Comparison of ENCODE assay signal across 1 cellular context in the genomic region with DNA sequence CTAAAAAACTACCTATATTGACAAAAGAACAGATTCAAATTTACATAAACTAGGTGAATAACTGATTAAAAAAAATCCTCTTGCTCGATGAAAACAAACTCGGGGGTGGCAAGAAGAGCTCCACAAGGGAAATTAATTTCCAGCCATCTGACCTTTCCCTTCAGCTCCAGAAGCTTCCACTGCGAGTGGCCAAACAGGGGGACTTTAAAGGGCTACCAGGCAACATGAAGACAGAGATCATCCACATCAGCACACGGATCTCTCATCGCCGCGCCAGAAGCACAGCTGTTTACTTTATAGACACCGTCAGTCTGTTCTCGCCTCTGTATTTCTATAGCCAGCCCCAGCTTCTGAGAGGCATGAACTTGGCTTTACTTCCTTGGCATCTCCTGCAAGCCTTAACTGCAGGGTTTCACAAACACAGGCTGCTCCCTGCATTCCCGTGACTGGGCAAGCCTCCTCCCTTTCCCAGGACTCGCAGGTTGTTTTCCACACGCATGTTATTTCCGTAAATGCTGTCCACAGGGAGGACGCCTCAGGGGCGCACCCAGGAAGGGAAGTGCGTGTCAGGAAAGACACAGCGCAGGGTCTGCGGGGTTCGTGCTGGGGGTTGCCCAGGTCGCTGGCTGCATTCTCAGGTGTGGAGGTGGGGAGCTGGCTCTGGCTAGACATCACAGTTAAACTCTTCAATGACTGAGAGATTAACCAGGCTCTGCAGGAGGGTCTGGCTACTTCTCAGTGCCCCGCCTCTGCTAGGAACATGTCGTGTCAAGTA.
TF ChIP-seq lines count a peak whose summit lies in the region.

No MANE protein-coding gene starts in this region.

TF ChIP-seq in HepG2, 621 proteins besides CTCF, POLR2A, EP300 and RAD21 (continued from another document):
- TF ChIP-seq, protein P1, sequence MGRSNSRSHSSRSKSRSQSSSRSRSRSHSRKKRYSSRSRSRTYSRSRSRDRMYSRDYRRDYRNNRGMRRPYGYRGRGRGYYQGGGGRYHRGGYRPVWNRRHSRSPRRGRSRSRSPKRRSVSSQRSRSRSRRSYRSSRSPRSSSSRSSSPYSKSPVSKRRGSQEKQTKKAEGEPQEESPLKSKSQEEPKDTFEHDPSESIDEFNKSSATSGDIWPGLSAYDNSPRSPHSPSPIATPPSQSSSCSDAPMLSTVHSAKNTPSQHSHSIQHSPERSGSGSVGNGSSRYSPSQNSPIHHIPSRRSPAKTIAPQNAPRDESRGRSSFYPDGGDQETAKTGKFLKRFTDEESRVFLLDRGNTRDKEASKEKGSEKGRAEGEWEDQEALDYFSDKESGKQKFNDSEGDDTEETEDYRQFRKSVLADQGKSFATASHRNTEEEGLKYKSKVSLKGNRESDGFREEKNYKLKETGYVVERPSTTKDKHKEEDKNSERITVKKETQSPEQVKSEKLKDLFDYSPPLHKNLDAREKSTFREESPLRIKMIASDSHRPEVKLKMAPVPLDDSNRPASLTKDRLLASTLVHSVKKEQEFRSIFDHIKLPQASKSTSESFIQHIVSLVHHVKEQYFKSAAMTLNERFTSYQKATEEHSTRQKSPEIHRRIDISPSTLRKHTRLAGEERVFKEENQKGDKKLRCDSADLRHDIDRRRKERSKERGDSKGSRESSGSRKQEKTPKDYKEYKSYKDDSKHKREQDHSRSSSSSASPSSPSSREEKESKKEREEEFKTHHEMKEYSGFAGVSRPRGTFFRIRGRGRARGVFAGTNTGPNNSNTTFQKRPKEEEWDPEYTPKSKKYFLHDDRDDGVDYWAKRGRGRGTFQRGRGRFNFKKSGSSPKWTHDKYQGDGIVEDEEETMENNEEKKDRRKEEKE (IDR thresholded peaks at IDR 0.05): no peak
- TF ChIP-seq, protein P2, sequence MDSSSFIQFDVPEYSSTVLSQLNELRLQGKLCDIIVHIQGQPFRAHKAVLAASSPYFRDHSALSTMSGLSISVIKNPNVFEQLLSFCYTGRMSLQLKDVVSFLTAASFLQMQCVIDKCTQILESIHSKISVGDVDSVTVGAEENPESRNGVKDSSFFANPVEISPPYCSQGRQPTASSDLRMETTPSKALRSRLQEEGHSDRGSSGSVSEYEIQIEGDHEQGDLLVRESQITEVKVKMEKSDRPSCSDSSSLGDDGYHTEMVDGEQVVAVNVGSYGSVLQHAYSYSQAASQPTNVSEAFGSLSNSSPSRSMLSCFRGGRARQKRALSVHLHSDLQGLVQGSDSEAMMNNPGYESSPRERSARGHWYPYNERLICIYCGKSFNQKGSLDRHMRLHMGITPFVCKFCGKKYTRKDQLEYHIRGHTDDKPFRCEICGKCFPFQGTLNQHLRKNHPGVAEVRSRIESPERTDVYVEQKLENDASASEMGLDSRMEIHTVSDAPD (CRISPR knock-in tag; IDR thresholded peaks at IDR 0.05): no peak
- TF ChIP-seq, protein P3, sequence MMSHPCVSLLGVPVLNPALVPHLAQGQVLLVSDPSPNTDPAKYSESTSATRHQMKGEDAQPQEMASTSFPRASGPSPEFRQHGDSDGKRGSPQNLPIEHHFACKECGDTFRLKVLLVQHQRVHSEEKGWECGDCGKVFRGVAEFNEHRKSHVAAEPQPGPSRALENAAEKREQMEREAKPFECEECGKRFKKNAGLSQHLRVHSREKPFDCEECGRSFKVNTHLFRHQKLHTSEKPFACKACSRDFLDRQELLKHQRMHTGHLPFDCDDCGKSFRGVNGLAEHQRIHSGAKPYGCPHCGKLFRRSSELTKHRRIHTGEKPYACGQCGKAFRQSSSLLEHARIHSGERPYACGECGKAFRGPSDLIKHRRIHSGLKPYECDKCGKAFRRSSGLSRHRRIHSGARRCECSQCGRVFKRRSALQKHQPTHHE (CRISPR knock-in tag; IDR thresholded peaks at IDR 0.05; ENCODE audit: borderline replicate concordance): no peak
- no peak for TF ChIP-seq KLF11 (CRISPR knock-in tag; IDR thresholded peaks at IDR 0.05)
- TF ChIP-seq ZNF34 (CRISPR knock-in tag; IDR thresholded peaks at IDR 0.05; ENCODE audit: borderline replicate concordance): no peak
TF ChIP-seq in HepG2: peak in this region for 0.
